In the genomic region with DNA sequence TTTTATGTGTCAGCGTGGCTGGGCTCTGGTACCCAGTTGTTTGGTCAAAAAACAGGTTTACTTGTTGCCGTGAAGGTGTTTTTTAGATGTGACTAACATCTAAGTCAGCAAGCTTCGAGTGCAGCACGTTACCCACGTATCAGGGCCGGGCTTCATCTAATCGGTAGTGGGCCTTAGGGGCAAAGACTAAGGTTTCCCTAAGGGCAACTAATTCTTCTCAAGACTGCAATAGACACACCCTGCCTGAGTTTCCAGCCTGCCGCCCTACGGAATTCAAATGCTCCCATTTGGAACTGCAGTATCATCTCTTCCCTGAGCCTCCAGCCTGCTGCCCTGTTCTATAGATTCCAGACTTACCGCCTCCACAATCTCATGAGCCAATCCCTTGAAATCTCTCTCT, we compare ENCODE assay signal across 23 cellular contexts. TPM values are rescaled to one million over a fixed set of nuclear protein-coding genes. Genes with fewer than 3 reads are reported as not detected.
DNase-seq lines count a peak whose midpoint lies in the region; ATAC-seq, FAIRE-seq and TF ChIP-seq lines count a peak whose summit lies in the region.
"Had no signal": no experiment of that assay in that cellular context is flagged by ENCODE, and none has a peak within 500 bp of the region (broad histone marks: within the 10 kb centered on the region; RNA-seq: fewer than 3 reads in every experiment).

No MANE protein-coding gene starts in this region.

- peaks cover 29% of the 10 kb centered on the region for H3K9me1 ChIP-seq in IMR-90 (ENCODE audit: insufficient read depth, low read length)

- H3K4ac ChIP-seq in IMR-90 (ENCODE audit: low read depth, low read length): no peak overlapping the region

- BruUV-seq in IMR-90 (replicated peaks; lab: Mats Ljungman, UMichigan): no TSS peak

- intact Hi-C loops in IMR-90 (cut with micrococcal nuclease): no loop called here

- H3K4me3 ChIP-seq in IMR-90 (ENCODE audit: insufficient read depth, low read depth, low read length): no peak overlapping the region
- H3K4me3 ChIP-seq in astrocyte (ENCODE audit: insufficient read depth, low read depth, low read length): no peak overlapping the region
- H3K4me3 ChIP-seq in stomach smooth muscle (ENCODE audit: low read length in 2 of 2): no peak overlapping the region
- H3K4me3 ChIP-seq: coronary artery, lung, vagina had no signal

- no peak overlapping the region for H3K56ac ChIP-seq in IMR-90 (ENCODE audit: extremely low read depth, insufficient read depth, low read length)

- dilution Hi-C loops in IMR-90 (cut with HindIII; ENCODE audit: low sequenced_read_pairs, unreplicated experiment): no loop called here

- no peak overlapping the region for H3K14ac ChIP-seq in IMR-90 (replicated peaks; ENCODE audit: low read depth, low read length)

- H4K20me1 ChIP-seq in IMR-90 (ENCODE audit: insufficient read depth, low read length): peaks cover 71% of the 10 kb centered on the region
- H4K20me1 ChIP-seq in astrocyte (ENCODE audit: insufficient read depth, low read length): peaks cover 98% of the 10 kb centered on the region

- H2BK120ac ChIP-seq in IMR-90 (ENCODE audit: low read depth, low read length): no peak overlapping the region

- H3K4me1 ChIP-seq in IMR-90 (ENCODE audit: control insufficient read depth, insufficient read depth, low read length) (peaks cover 39% of the 10 kb centered on the region), astrocyte (ENCODE audit: insufficient read depth, low read length) (peaks cover 44% of the 10 kb centered on the region), foreskin keratinocyte (peaks cover 15% of the 10 kb centered on the region), stomach smooth muscle (ENCODE audit: control insufficient read depth, insufficient read depth, low read length) (peaks cover 81% of the 10 kb centered on the region)

- no peak overlapping the region for H2AK9ac ChIP-seq in IMR-90 (replicated peaks; ENCODE audit: low read depth, low read length, poor library complexity)

- H3K23ac ChIP-seq in IMR-90 (ENCODE audit: low read depth, low read length): no peak overlapping the region

- no peak for ATAC-seq in IMR-90 (ENCODE audit: low read depth)
- ATAC-seq in foreskin keratinocyte: peak; percentile 49
- no peak for ATAC-seq in GM19351 (IDR thresholded peaks at IDR 0.05; ENCODE audit: unreplicated experiment)
- ATAC-seq: CD8-positive, alpha-beta T cell; right cardiac atrium; SK-N-SH treated with all-trans-retinoic acid at 6 μM for 48 hours had no signal

- H3K9ac ChIP-seq in IMR-90 (ENCODE audit: low read depth, low read length) (0 out of 2 replicates have a peak overlapping the region, but pooled peaks have one; percentile 6), astrocyte (ENCODE audit: low read length) (peak overlapping the region; percentile 29), stomach smooth muscle (ENCODE audit: low read length in 2 of 2) (no peak overlapping the region)
- H3K9ac ChIP-seq: KMS-11 had no signal

- no peak for TF ChIP-seq CTCF in IMR-90 (conservative IDR thresholded peaks at IDR 0.05; ENCODE audit: low read depth, low read length)
- no peak for TF ChIP-seq CTCF in astrocyte (IDR thresholded peaks at IDR 0.05; ENCODE audit: insufficient read depth, low read depth, low read length)
- TF ChIP-seq CTCF in foreskin keratinocyte (conservative IDR thresholded peaks at IDR 0.05): no peak

- H3K27ac ChIP-seq in IMR-90 (ENCODE audit: insufficient read depth, low read length) (peak overlapping the region; percentile 30; the same call in 1 of the 2 replicates), astrocyte (ENCODE audit: low read depth, low read length) (peak overlapping the region; percentile 34), foreskin keratinocyte (peak overlapping the region; percentile 9), stomach smooth muscle (ENCODE audit: low read length) (peak overlapping the region; percentile 0)
- H3K27ac ChIP-seq: KMS-11, vagina, VCaP had no signal

- WGBS in IMR-90 (ENCODE audit: extremely low coverage in 2 of 2, insufficient read length in 1 of 2), 2 experiments: 82% methylated on average over 3 of the region's 10 CpGs; no CpG with 5 or more reads in 1 of the 2 experiments

- H4K5ac ChIP-seq in IMR-90 (ENCODE audit: low read depth, low read length): no peak overlapping the region

- no peak overlapping the region for H3K27ac Mint-ChIP-seq in astrocyte (ENCODE audit: unreplicated experiment)
- H3K27ac Mint-ChIP-seq: activated naive CD8-positive, alpha-beta T cell treated with anti-CD3 and anti-CD28 coated beads for 36 hours; CD8-positive, alpha-beta T cell had no signal

- no peak overlapping the region for H3K4me3 Mint-ChIP-seq in astrocyte (ENCODE audit: unreplicated experiment)
- H3K4me3 Mint-ChIP-seq: activated naive CD8-positive, alpha-beta T cell treated with anti-CD3 and anti-CD28 coated beads for 36 hours; CD8-positive, alpha-beta T cell had no signal

- no peak overlapping the region for H3K18ac ChIP-seq in IMR-90 (ENCODE audit: low read depth, low read length)

- CTCF ChIA-PET in IMR-90 (lab: Yijun Ruan, JAX): no interaction called here

- peaks cover 84% of the 10 kb centered on the region for H3K79me2 ChIP-seq in astrocyte (ENCODE audit: insufficient read depth, low read length)

- no peak for FAIRE-seq in astrocyte (lab: Jason Lieb, UNC)

- H3K36me3 ChIP-seq in IMR-90 (ENCODE audit: control insufficient read depth, insufficient read depth, low read length) (peaks cover 84% of the 10 kb centered on the region), astrocyte (ENCODE audit: insufficient read depth, low read length) (peaks cover 82% of the 10 kb centered on the region), stomach smooth muscle (ENCODE audit: control insufficient read depth in 2 of 2, insufficient read depth in 2 of 2, low read length in 2 of 2) (peaks cover 21 to 22% of the 10 kb centered on the region in 2 donors)

- H3K79me1 ChIP-seq in IMR-90 (ENCODE audit: low read depth in 1 of 2, low read length in 2 of 2): peaks cover 57 to 92% of the 10 kb centered on the region in 2 experiments

- peak overlapping the region in 1 of 2 experiments; percentile 39; a peak in 2 of 4 replicates for H4K8ac ChIP-seq in IMR-90 (ENCODE audit: low read depth in 2 of 2, low read length in 2 of 2)

- no peak overlapping the region for H2AK5ac ChIP-seq in IMR-90 (ENCODE audit: low read depth, low read length)

- TF ChIP-seq POLR2A in IMR-90 (IDR thresholded peaks at IDR 0.05; ENCODE audit: low read depth, low read length): no peak

- no peak overlapping the region for H2BK20ac ChIP-seq in IMR-90 (ENCODE audit: low read depth, low read length)

- POLR2A ChIA-PET in IMR-90 (lab: Charles Lee; ENCODE audit: unreplicated experiment): no interaction called here

- H3K4me2 ChIP-seq in IMR-90 (ENCODE audit: low read depth, low read length): no peak overlapping the region
- H3K4me2 ChIP-seq in astrocyte (ENCODE audit: low read length): no peak overlapping the region
- H3K4me2 ChIP-seq: KMS-11 had no signal

- in situ Hi-C loops in IMR-90 (cut with MboI; ENCODE audit: low sequenced_read_pairs): no loop called here

- DNase-seq in IMR-90: no peak
- no peak for DNase-seq in astrocyte (ENCODE audit: low read depth)
- peak in 1 of 2 donors; percentile 62 for DNase-seq in foreskin keratinocyte
- DNase-seq in 8988T: no peak
- DNase-seq in germinal center (ENCODE audit: low spot score): no peak
- DNase-seq: activated CD8-positive, alpha-beta memory T cell treated with anti-CD3 and anti-CD28 coated beads, Interleukin-2, amount 50 U/mL, for 48 hours; activated naive CD8-positive, alpha-beta T cell treated with anti-CD3 and anti-CD28 coated beads for 36 hours; AML-193; CD8-positive, alpha-beta T cell; HCEC 1CT; NCI-H2171; NCI-H524; nucleus accumbens; right cardiac atrium; stimulated activated CD4-positive, alpha-beta T cell treated with anti-CD3 and anti-CD28 coated beads, Interleukin-15, amount 100 ng/mL, for 24 hours had no signal

- no peaks in the 10 kb centered on the region for H3K27me3 Mint-ChIP-seq in astrocyte (ENCODE audit: low read depth, unreplicated experiment)
- H3K27me3 Mint-ChIP-seq: activated naive CD8-positive, alpha-beta T cell treated with anti-CD3 and anti-CD28 coated beads for 36 hours had no signal

- no peak overlapping the region for H2AFZ ChIP-seq in IMR-90 (replicated peaks; ENCODE audit: low read length, poor library complexity)
- H2AFZ ChIP-seq in astrocyte (ENCODE audit: low read depth, low read length): no peak overlapping the region

- peaks cover 36% of the 10 kb centered on the region for H3K36me3 Mint-ChIP-seq in astrocyte (ENCODE audit: low read depth, unreplicated experiment)
- H3K36me3 Mint-ChIP-seq: activated naive CD8-positive, alpha-beta T cell treated with anti-CD3 and anti-CD28 coated beads for 36 hours had no signal

- TF ChIP-seq RAD21 in IMR-90 (IDR thresholded peaks at IDR 0.05; ENCODE audit: low read length): no peak

- peaks cover 23% of the 10 kb centered on the region for H3K4me1 Mint-ChIP-seq in astrocyte (ENCODE audit: low read depth, unreplicated experiment)

- H3K9me3 ChIP-seq in IMR-90 (ENCODE audit: control insufficient read depth, insufficient read depth, low read length): no peaks in the 10 kb centered on the region
- H3K9me3 ChIP-seq in astrocyte (ENCODE audit: insufficient read depth, low read depth, low read length): no peaks in the 10 kb centered on the region
- H3K9me3 ChIP-seq in stomach smooth muscle (ENCODE audit: control insufficient read depth in 2 of 2, low read length in 2 of 2): no peaks in the 10 kb centered on the region
- H3K9me3 ChIP-seq: vagina had no signal

- H2BK15ac ChIP-seq in IMR-90 (ENCODE audit: low read depth, low read length): no peak overlapping the region

- H2BK5ac ChIP-seq in IMR-90 (ENCODE audit: low read depth, low read length, poor library complexity, severe bottlenecking): peak overlapping the region; percentile 10

- no peaks in the 10 kb centered on the region for H3K9me3 Mint-ChIP-seq in astrocyte (ENCODE audit: unreplicated experiment)
- H3K9me3 Mint-ChIP-seq: activated naive CD8-positive, alpha-beta T cell treated with anti-CD3 and anti-CD28 coated beads for 36 hours; CD8-positive, alpha-beta T cell had no signal

- H4K91ac ChIP-seq in IMR-90 (ENCODE audit: insufficient read depth, low read depth, low read length): no peak overlapping the region

- H3K27me3 ChIP-seq in IMR-90 (ENCODE audit: control insufficient read depth, insufficient read depth, low read length) (no peaks in the 10 kb centered on the region), astrocyte (ENCODE audit: insufficient read depth, low read length) (no peaks in the 10 kb centered on the region), foreskin keratinocyte (no peaks in the 10 kb centered on the region), stomach smooth muscle (ENCODE audit: control insufficient read depth in 1 of 2, insufficient read depth in 2 of 2, low read length in 2 of 2) (no peaks in the 10 kb centered on the region)
- H3K27me3 ChIP-seq: vagina had no signal

RNA-seq across cellular contexts. Expression of a gene that starts 27.7 kb away (rescaled TPM):
- total RNA-seq in IMR-90 (2012; rRNA removed) (373 and 464 TPM in 2 replicates), astrocyte (104 and 115 TPM in 2 replicates), foreskin keratinocyte (85.9 and 110 TPM in 2 replicates)
- polyA plus RNA-seq in IMR-90 (2012; rRNA removed) (550 and 574 TPM in 2 replicates), foreskin keratinocyte (92.7 and 112 TPM in 2 replicates)
- 533 and 781 TPM in 2 replicates for polyA plus RNA-seq in IMR-90 (2012; cell fraction: cytosol; rRNA removed)
- polyA plus RNA-seq in IMR-90 (2012; cell fraction: nucleus; rRNA removed; ENCODE audit: low replicate concordance): 291 and 300 TPM in 2 replicates

RNA-seq across cellular contexts. Expression of a gene that starts 33.8 kb away (rescaled TPM):
- total RNA-seq in IMR-90 (2012; rRNA removed): 3.8 and 11.1 TPM in 2 replicates
- polyA plus RNA-seq in IMR-90 (2012; rRNA removed): 8.5 and 8.6 TPM in 2 replicates
- 1.1 and 1.3 TPM in 2 replicates for polyA plus RNA-seq in IMR-90 (2012; cell fraction: cytosol; rRNA removed)
- polyA plus RNA-seq in IMR-90 (2012; cell fraction: nucleus; rRNA removed; ENCODE audit: low replicate concordance): 0.46 and 5.5 TPM in 2 replicates
- total RNA-seq in astrocyte: 21.6 and 22.6 TPM in 2 replicates
- 16.7 and 18.4 TPM in 2 replicates for total RNA-seq in foreskin keratinocyte
- 11.1 and 13.2 TPM in 2 replicates for polyA plus RNA-seq in foreskin keratinocyte

RNA-seq across cellular contexts. Expression of a gene that starts 41.6 kb away (rescaled TPM):
- total RNA-seq in IMR-90 (2012; rRNA removed): 8.9 and 10.4 TPM in 2 replicates
- polyA plus RNA-seq in IMR-90 (2012; rRNA removed): 6.9 and 7.2 TPM in 2 replicates
- polyA plus RNA-seq in IMR-90 (2012; cell fraction: cytosol; rRNA removed): 5.9 and 7.5 TPM in 2 replicates
- polyA plus RNA-seq in IMR-90 (2012; cell fraction: nucleus; rRNA removed; ENCODE audit: low replicate concordance): 6.4 and 8.7 TPM in 2 replicates
- total RNA-seq in astrocyte: 25.1 and 26.1 TPM in 2 replicates
- 15.7 and 18.8 TPM in 2 replicates for total RNA-seq in foreskin keratinocyte
- 5.8 and 7.4 TPM in 2 replicates for polyA plus RNA-seq in foreskin keratinocyte

Comparison
In these comparisons a context has a peak if more than half of its experiments do, and no peak if none do; other contexts are left out.
1. H3K9ac ChIP-seq: peak in IMR-90 (single experiment) and astrocyte (single experiment); none in stomach smooth muscle (0 of 2).
2. Peak in every context shown above with its lines, with median percentiles within 50 percentile points of each other: H3K27ac ChIP-seq.